ENCODE assay signal across 2 cellular contexts in genomic region chrX:49179358-49179757, GRCh38.
TF ChIP-seq lines count a peak whose summit lies in the region.

No MANE protein-coding gene starts in this region.

TF ChIP-seq in IMR-90, 13 proteins besides CTCF, POLR2A, EP300 and RAD21:
- TF ChIP-seq MAZ (IDR thresholded peaks at IDR 0.05; ENCODE audit: borderline replicate concordance, low read depth, low read length) (no peak), NFE2L2 (IDR thresholded peaks at IDR 0.05; ENCODE audit: low read depth, low read length) (no peak), SMC3 (IDR thresholded peaks at IDR 0.05; ENCODE audit: low read depth, low read length) (no peak), ELK1 (IDR thresholded peaks at IDR 0.05; ENCODE audit: borderline replicate concordance, low read depth, low read length) (no peak), FOS (IDR thresholded peaks at IDR 0.05; ENCODE audit: low read depth, low read length) (no peak)
TF ChIP-seq in IMR-90: peak in this region for 0.

TF ChIP-seq in GM12878, 131 proteins besides CTCF, POLR2A, EP300 and RAD21:
- TF ChIP-seq STAT3 (IDR thresholded peaks at IDR 0.05; ENCODE audit: low read depth, low read length) (no peak), ZNF217 (IDR thresholded peaks at IDR 0.05) (no peak), CBFB (IDR thresholded peaks at IDR 0.05; ENCODE audit: low read depth) (no peak), NFIC (IDR thresholded peaks at IDR 0.05; ENCODE audit: low read depth, low read length) (no peak), BHLHE40 (IDR thresholded peaks at IDR 0.05; ENCODE audit: borderline replicate concordance in 1 of 2, low read depth in 2 of 2, low read length in 1 of 2) (no peak), E2F4 (IDR thresholded peaks at IDR 0.05; ENCODE audit: low read depth, low read length) (no peak), USF1 (IDR thresholded peaks at IDR 0.05; ENCODE audit: borderline replicate concordance, extremely low read length, insufficient read depth, low read depth, low read length) (no peak), RFX5 (IDR thresholded peaks at IDR 0.05; ENCODE audit: low read depth, low read length) (no peak), CEBPZ (IDR thresholded peaks at IDR 0.05; ENCODE audit: low read depth, low read length) (no peak), MTA2 (IDR thresholded peaks at IDR 0.05; ENCODE audit: low read depth) (no peak)
